In the genomic region with DNA sequence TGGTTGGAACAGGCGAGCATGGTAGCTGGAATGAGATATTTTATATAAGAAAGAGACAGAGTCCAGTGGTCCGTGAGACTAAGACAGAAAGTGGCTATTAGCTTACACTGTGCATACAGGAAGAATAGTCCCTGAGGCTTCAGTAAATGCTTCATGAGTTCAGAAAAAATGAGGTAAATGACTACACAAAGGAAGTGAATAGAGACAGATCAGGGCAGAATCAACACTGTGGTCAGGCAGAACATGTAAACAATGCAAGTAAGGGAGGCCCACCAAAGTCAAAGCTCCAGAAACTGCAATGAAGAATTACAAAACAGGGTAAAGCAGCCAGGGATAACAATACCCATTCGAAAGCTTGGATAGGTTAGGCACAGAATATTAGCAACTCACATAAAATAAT, we compare ENCODE assay signal across 10 cellular contexts. TPM values are rescaled to one million over a fixed set of nuclear protein-coding genes. Genes with fewer than 3 reads are reported as not detected.
A peak's percentile ranks its signal among the peaks of the same experiment; 100 is the strongest.
DNase-seq lines count a peak whose midpoint lies in the region; ATAC-seq and TF ChIP-seq lines count a peak whose summit lies in the region.
"Had no signal": no experiment of that assay in that cellular context is flagged by ENCODE, and none has a peak within 500 bp of the region (broad histone marks: within the 10 kb centered on the region; RNA-seq: fewer than 3 reads in every experiment).

No MANE protein-coding gene starts in this region.

- no peak overlapping the region for H3K4me3 Mint-ChIP-seq in Caco-2 (ENCODE audit: unreplicated experiment)

- H3K27ac Mint-ChIP-seq in Caco-2 (ENCODE audit: unreplicated experiment) = no peak overlapping the region

- BruUV-seq in Caco-2 (replicated peaks; lab: Mats Ljungman, UMichigan) = no TSS peak

- ATAC-seq in GM19467 (IDR thresholded peaks at IDR 0.05; ENCODE audit: unreplicated experiment) = peak; percentile 86
- ATAC-seq in HG03196 (IDR thresholded peaks at IDR 0.05; ENCODE audit: unreplicated experiment) = peak; percentile 93

- DNase-seq in GM06990 (ENCODE audit: extremely low read depth, insufficient read length) (peak; percentile 37), fibroblast of mammary gland (ENCODE audit: low read depth) (peak; percentile 50), DMS 273 (lab: John Stamatoyannopoulos, UW; ENCODE audit: unreplicated experiment) (no peak), Caco-2 (no peak), anterior cingulate cortex (lab: John Stamatoyannopoulos, UW) (no peak)
- DNase-seq in activated naive CD4-positive, alpha-beta T cell treated with anti-CD3 and anti-CD28 coated beads, Interleukin-2, amount 50 U/mL, for 16 hours = no peak
- DNase-seq: midbrain, PC-9 had no signal

- POLR2A ChIA-PET in Caco-2 (lab: Charles Lee) = no interaction called here

- H3K4me3 ChIP-seq in GM06990 (replicated peaks; ENCODE audit: low read depth, low read length) (no peak overlapping the region), fibroblast of mammary gland (ENCODE audit: control insufficient read depth, low read depth, low read length) (no peak overlapping the region), Caco-2 (ENCODE audit: low read depth, low read length) (no peak overlapping the region)
- H3K4me3 ChIP-seq: PC-9 had no signal

- no peaks in the 10 kb centered on the region for H3K27me3 Mint-ChIP-seq in Caco-2 (ENCODE audit: insufficient read depth, unreplicated experiment)

- H3K9me3 ChIP-seq in Caco-2 = no peaks in the 10 kb centered on the region; the same call in 1 of the 2 replicates

- peaks cover 12% of the 10 kb centered on the region for H3K9me3 Mint-ChIP-seq in Caco-2 (ENCODE audit: unreplicated experiment)

- H3K36me3 ChIP-seq in GM06990 (ENCODE audit: control insufficient read depth, insufficient read depth, low read length) = no peaks in the 10 kb centered on the region
- no peaks in the 10 kb centered on the region for H3K36me3 ChIP-seq in Caco-2 (ENCODE audit: control insufficient read depth, insufficient read depth, low read length)

- no peaks in the 10 kb centered on the region for H3K27me3 ChIP-seq in GM06990 (replicated peaks; ENCODE audit: control insufficient read depth, insufficient read depth, low read length)
- H3K27me3 ChIP-seq in Caco-2 (replicated peaks; ENCODE audit: control insufficient read depth, insufficient read depth, low read length) = no peaks in the 10 kb centered on the region

- intact Hi-C loops in Caco-2 (cut with micrococcal nuclease; ENCODE audit: unreplicated experiment) = no loop called here

- H3K36me3 Mint-ChIP-seq in Caco-2 (ENCODE audit: insufficient read depth, unreplicated experiment) = no peaks in the 10 kb centered on the region

- H3K4me1 ChIP-seq in Caco-2 = 0 out of 2 replicates have a peak, but pooled peaks cover 3% of the 10 kb centered on the region

- no peak for TF ChIP-seq CTCF in GM06990 (IDR thresholded peaks at IDR 0.05; ENCODE audit: insufficient read depth, low read length, poor library complexity, severe bottlenecking)
- no peak for TF ChIP-seq CTCF in fibroblast of mammary gland (conservative IDR thresholded peaks at IDR 0.05; ENCODE audit: control insufficient read depth, insufficient read depth, low read depth, low read length)
- TF ChIP-seq CTCF in Caco-2 (IDR thresholded peaks at IDR 0.05; ENCODE audit: insufficient read depth in 1 of 2, low read depth in 1 of 2, low read length in 1 of 2, severe bottlenecking in 1 of 2, unreplicated experiment in 1 of 2) = no peak

- CTCF ChIA-PET in Caco-2 (lab: Charles Lee) = interaction anchor here (0.6 kb wide), 1 partner anchor 11 kb away, joined by 6 read pairs; no protein-coding TSS in a partner anchor

- H3K4me1 Mint-ChIP-seq in Caco-2 (ENCODE audit: low read depth, unreplicated experiment) = peaks cover 16% of the 10 kb centered on the region

RNA-seq across cellular contexts. Expression of a gene that starts 4.8 kb away (rescaled TPM):
- not detected in 2 replicates for total RNA-seq in Caco-2 (2022)
- total RNA-seq: PC-9 had no signal

Comparison
In these comparisons a context has a peak if more than half of its experiments do, and no peak if none do; other contexts are left out.
1. DNase-seq: peak in GM06990 (single experiment) and fibroblast of mammary gland (single experiment); none in DMS 273 (single experiment), Caco-2 (0 of 2), activated naive CD4-positive, alpha-beta T cell treated with anti-CD3 and anti-CD28 coated beads, Interleukin-2, amount 50 U/mL, for 16 hours (single experiment) and anterior cingulate cortex (0 of 58).